ENCODE assay signal across 28 cellular contexts in the genomic region with DNA sequence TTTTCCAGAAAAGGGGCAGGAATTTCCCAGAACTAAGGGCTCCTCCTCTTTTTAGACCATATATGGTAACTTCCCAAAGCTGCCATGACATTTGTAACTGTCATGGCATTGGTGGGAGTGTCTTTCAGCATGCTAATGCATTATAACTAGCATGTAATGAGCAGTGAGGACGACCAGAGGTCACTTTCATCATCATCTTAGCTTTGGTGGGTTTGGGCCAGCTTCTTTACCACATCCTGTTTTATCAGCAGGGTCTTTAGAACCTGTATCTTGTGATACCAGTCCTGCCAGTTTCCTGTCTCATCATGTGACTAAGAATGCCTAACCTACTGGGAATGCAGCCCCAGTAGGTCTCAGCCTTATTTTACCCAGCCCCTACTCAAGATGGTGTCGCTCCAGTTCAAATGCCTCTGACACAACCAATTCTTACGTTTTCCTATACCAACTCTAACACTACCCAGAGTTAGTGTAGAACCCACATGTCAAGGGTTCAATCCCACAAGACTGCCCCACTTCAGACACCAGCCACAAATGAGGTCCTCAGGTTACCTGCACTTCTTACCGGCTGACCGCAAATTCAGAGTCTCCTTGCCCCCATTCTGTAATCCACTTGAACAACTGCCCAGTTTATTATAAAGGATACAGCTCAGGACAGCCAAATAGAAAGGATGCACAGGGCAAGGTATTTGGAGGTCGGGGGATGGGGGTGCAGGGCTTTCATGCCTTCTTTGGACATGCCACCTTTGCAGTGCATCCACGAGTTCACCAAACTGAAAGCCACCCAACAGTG. TPM values are rescaled to one million over a fixed set of nuclear protein-coding genes. Genes with fewer than 3 reads are reported as not detected.
A peak's percentile ranks its signal among the peaks of the same experiment; 100 is the strongest.
DNase-seq lines count a peak whose midpoint lies in the region; ATAC-seq, FAIRE-seq and TF ChIP-seq lines count a peak whose summit lies in the region.
"Had no signal": no experiment of that assay in that cellular context is flagged by ENCODE, and none has a peak within 500 bp of the region (broad histone marks: within the 10 kb centered on the region; RNA-seq: fewer than 3 reads in every experiment).

No MANE protein-coding gene starts in this region.

- H3K4me1 ChIP-seq in keratinocyte (ENCODE audit: control insufficient read depth, extremely low read depth, insufficient read depth, low read length), result peaks cover 18% of the 10 kb centered on the region
- H3K4me1 ChIP-seq: upper lobe of right lung had no signal

- H3K4me3 Mint-ChIP-seq in WTC11, result no peak overlapping the region
- H3K4me3 Mint-ChIP-seq: activated CD4-positive, alpha-beta T cell treated with anti-CD3 and anti-CD28 coated beads, Interleukin-2, amount 10 ng/mL, durations not matched to agents 24 days and 14 days; CD8-positive, alpha-beta memory T cell had no signal

- peaks cover 9% of the 10 kb centered on the region for H3K36me3 Mint-ChIP-seq in WTC11

- no peaks in the 10 kb centered on the region for H3K9me3 ChIP-seq in keratinocyte (ENCODE audit: control insufficient read depth, low read depth, low read length)
- H3K9me3 ChIP-seq: upper lobe of right lung had no signal

- TF ChIP-seq POLR2A in erythroblast (IDR thresholded peaks at IDR 0.05; ENCODE audit: low read length), result no peak

- peak; percentile 21 for ATAC-seq in WTC11
- ATAC-seq in omental fat pad (ENCODE audit: low FRiP score), result no peak
- ATAC-seq: upper lobe of right lung had no signal

- peak; percentile 85 for FAIRE-seq in keratinocyte (lab: Jason Lieb, UNC)
- FAIRE-seq: endometrium, GM18507, TTC549 had no signal

- H3K4me3 ChIP-seq in keratinocyte (ENCODE audit: control insufficient read depth in 2 of 3, extremely low read depth in 1 of 3, insufficient read depth in 2 of 3, low read depth in 1 of 3, low read length in 3 of 3), result peak overlapping the region in 1 of 3 experiments; percentile 17
- H3K4me3 ChIP-seq: coronary artery, upper lobe of right lung had no signal

- H3K9me3 Mint-ChIP-seq in WTC11, result peaks cover 15% of the 10 kb centered on the region

- dilution Hi-C loops in keratinocyte (cut with MboI; ENCODE audit: extremely low pct_ligation_motif_present, low sequenced_read_pairs), result no loop called here

- no peaks in the 10 kb centered on the region for H3K36me3 ChIP-seq in keratinocyte (ENCODE audit: control insufficient read depth in 2 of 2, extremely low read depth in 1 of 2, insufficient read depth in 2 of 2, low read length in 2 of 2)
- H3K36me3 ChIP-seq: upper lobe of right lung had no signal

- DNase-seq in GF-D8 (lab: John Stamatoyannopoulos, UW) (peak; percentile 10), M059J (ENCODE audit: low read depth) (peak; percentile 79), WTC11 (ENCODE audit: low spot score) (no peak), keratinocyte (ENCODE audit: low read depth, low spot score) (peak; percentile 21), omental fat pad (ENCODE audit: low spot score) (no peak), retina (no peak), glomerular visceral epithelial cell (ENCODE audit: extremely low spot score) (no peak), erythroblast (lab: John Stamatoyannopoulos, UW) (no peak)
- DNase-seq: activated CD4-positive, alpha-beta T cell treated with anti-CD3 and anti-CD28 coated beads, Interleukin-2, amount 10 ng/mL, durations not matched to agents 24 days and 14 days; activated gamma-delta T cell treated with Interleukin-2 at 50 U/mL for 16 hours; CD8-positive, alpha-beta memory T cell; hippocampal formation; NCI-H1048; NCI-H2029; NCI-H510A; nucleus accumbens; Right ventricle myocardium superior; stimulated activated CD4-positive, alpha-beta T cell treated with anti-CD3 and anti-CD28 coated beads, Interleukin-4, amount 100 ng/mL, for 4 hours; SW 1271; upper lobe of right lung had no signal

- H3K4me2 ChIP-seq in keratinocyte (ENCODE audit: control insufficient read depth, extremely low read depth, insufficient read depth, low read depth, low read length), result peak overlapping the region; percentile 49

- no peaks in the 10 kb centered on the region for H3K27me3 ChIP-seq in keratinocyte (ENCODE audit: control insufficient read depth, extremely low read depth, insufficient read depth, low read length)

- no peaks in the 10 kb centered on the region for H3K9me1 ChIP-seq in keratinocyte (ENCODE audit: control insufficient read depth, extremely low read depth, insufficient read depth, low read length)

- H4K20me1 ChIP-seq in keratinocyte (ENCODE audit: control insufficient read depth, extremely low read depth, insufficient read depth, low read length), result no peaks in the 10 kb centered on the region

- H2AFZ ChIP-seq in keratinocyte (ENCODE audit: control insufficient read depth, low read length), result peak overlapping the region; percentile 35

- H3K27me3 Mint-ChIP-seq in WTC11 (ENCODE audit: low read depth), result no peaks in the 10 kb centered on the region; the same call in 1 of the 2 replicates
- H3K27me3 Mint-ChIP-seq: activated CD4-positive, alpha-beta T cell treated with anti-CD3 and anti-CD28 coated beads, Interleukin-2, amount 10 ng/mL, durations not matched to agents 24 days and 14 days had no signal

- H3K79me2 ChIP-seq in keratinocyte (ENCODE audit: control insufficient read depth, insufficient read depth, low read length), result no peaks in the 10 kb centered on the region

- H3K9ac ChIP-seq in keratinocyte (ENCODE audit: control insufficient read depth, extremely low read depth, insufficient read depth, low read length), result no peak overlapping the region

- peaks cover 50% of the 10 kb centered on the region for H3K4me1 Mint-ChIP-seq in WTC11

- no peak for TF ChIP-seq CTCF in WTC11 (IDR thresholded peaks at IDR 0.05)
- no peak for TF ChIP-seq CTCF in keratinocyte (optimal IDR thresholded peaks at IDR 0.05 in 1 of 3, IDR thresholded peaks at IDR 0.05 in 1 of 3, conservative IDR thresholded peaks at IDR 0.05 in 1 of 3; ENCODE audit: extremely low read depth in 1 of 3, insufficient read depth in 2 of 3, low read length in 3 of 3)
- TF ChIP-seq CTCF in omental fat pad (IDR thresholded peaks at IDR 0.05), result no peak

- peak overlapping the region; percentile 26; the same call in 1 of the 2 replicates for H3K27ac Mint-ChIP-seq in WTC11
- H3K27ac Mint-ChIP-seq: activated CD4-positive, alpha-beta T cell treated with anti-CD3 and anti-CD28 coated beads, Interleukin-2, amount 10 ng/mL, durations not matched to agents 24 days and 14 days had no signal

- POLR2A ChIA-PET in WTC11 (lab: Charles Lee), result interaction anchor here (1.3 kb wide), 1 partner anchor 18 kb away, joined by 7 read pairs; a partner anchor contains a TSS

- H3K27ac ChIP-seq in keratinocyte (ENCODE audit: control insufficient read depth, insufficient read depth, low read length), result peak overlapping the region; percentile 13
- H3K27ac ChIP-seq: coronary artery, HL-60, upper lobe of right lung had no signal

- CTCF ChIA-PET in WTC11 (lab: Charles Lee), result interaction anchor here (0.7 kb wide), 1 partner anchor 28 kb away, joined by 3 read pairs; no protein-coding TSS in a partner anchor

TF ChIP-seq in WTC11, 78 proteins besides CTCF, POLR2A, EP300 and RAD21:
- no peak for TF ChIP-seq MYBL2 (CRISPR knock-in tag; IDR thresholded peaks at IDR 0.05)
- TF ChIP-seq, protein P1, sequence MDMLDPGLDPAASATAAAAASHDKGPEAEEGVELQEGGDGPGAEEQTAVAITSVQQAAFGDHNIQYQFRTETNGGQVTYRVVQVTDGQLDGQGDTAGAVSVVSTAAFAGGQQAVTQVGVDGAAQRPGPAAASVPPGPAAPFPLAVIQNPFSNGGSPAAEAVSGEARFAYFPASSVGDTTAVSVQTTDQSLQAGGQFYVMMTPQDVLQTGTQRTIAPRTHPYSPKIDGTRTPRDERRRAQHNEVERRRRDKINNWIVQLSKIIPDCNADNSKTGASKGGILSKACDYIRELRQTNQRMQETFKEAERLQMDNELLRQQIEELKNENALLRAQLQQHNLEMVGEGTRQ (CRISPR knock-in tag; IDR thresholded peaks at IDR 0.05), result peak; percentile 53; the same call in 1 of the 2 replicates
TF ChIP-seq in WTC11: peak in this region for 1.

RNA-seq across cellular contexts. Expression of a gene that starts 17.7 kb away (rescaled TPM):
- total RNA-seq in M059J (2014; rRNA removed; shearing (Covaris generic)), result not detected in 2 replicates
- total RNA-seq in WTC11 (2021) (10.8 to 15.0 TPM (median 13.7 TPM) in 3 replicates), omental fat pad (not detected)
- polyA plus RNA-seq in keratinocyte, result not detected in 3 replicates
- polyA plus RNA-seq in keratinocyte (2011; ENCODE audit: low read depth), result not detected
- not detected in 2 replicates for polyA plus RNA-seq in keratinocyte (2011; cell fraction: cytosol; rRNA removed)
- polyA plus RNA-seq in keratinocyte (2011; cell fraction: nucleus; rRNA removed), result not detected in 2 replicates
- polyA plus RNA-seq in keratinocyte (2012; ENCODE audit: low replicate concordance), result not detected in 2 replicates
- not detected in 3 replicates for polyA minus RNA-seq in keratinocyte
- not detected for polyA minus RNA-seq in keratinocyte (2011; cell fraction: cytosol; rRNA and poly(A)+ RNA removed)
- polyA minus RNA-seq in keratinocyte (2011; cell fraction: nucleus; rRNA and poly(A)+ RNA removed), result not detected in 2 replicates
- total RNA-seq: fibroblast of villous mesenchyme, myocyte, Right ventricle myocardium superior, upper lobe of right lung had no signal
- polyA plus RNA-seq: adipose tissue had no signal

Comparison
In these comparisons a context has a peak if more than half of its experiments do, and no peak if none do; other contexts are left out.
1. DNase-seq: peak in GF-D8 (single experiment), M059J (single experiment) and keratinocyte (single experiment); none in WTC11 (single experiment), omental fat pad (single experiment), retina (single experiment), glomerular visceral epithelial cell (single experiment) and erythroblast (0 of 2).
2. RNA of a gene that starts 17.7 kb away (total RNA-seq): 10.8 to 15.0 TPM in WTC11; not detected in M059J and not detected in omental fat pad; every median in the first group is over 10 times any median in the second.